Comparison of ENCODE assay signal across 1 cellular context in genomic region chr5:135050244-135050767, GRCh38.
TF ChIP-seq lines count a peak whose summit lies in the region.

No MANE protein-coding gene starts in this region.

TF ChIP-seq in endothelial cell of umbilical vein, 7 proteins besides CTCF, POLR2A, EP300 and RAD21:
- peak; percentile 73 for TF ChIP-seq EZH2 (IDR thresholded peaks at IDR 0.05; ENCODE audit: borderline replicate concordance, low read depth, low read length, severe bottlenecking)
- no peak for TF ChIP-seq POLR2AphosphoS5 (IDR thresholded peaks at IDR 0.05; ENCODE audit: insufficient read depth, low read depth, low read length)
